19 cellular contexts compared by ENCODE assay signal in genomic region chr10:118912961-118913360, GRCh38.
"Had no signal": no experiment of that assay in that cellular context is flagged by ENCODE, and none has a peak within 500 bp of the region (broad histone marks: within the 10 kb centered on the region; RNA-seq: fewer than 3 reads in every experiment).

No MANE protein-coding gene starts in this region.

- H3K27me3 Mint-ChIP-seq: activated naive CD8-positive, alpha-beta T cell treated with anti-CD3 and anti-CD28 coated beads for 36 hours had no signal

- DNase-seq: activated CD4-positive, alpha-beta T cell treated with anti-CD3 and anti-CD28 coated beads, Interleukin-2, amount 50 U/mL, for 4 hours; activated CD4-positive, CD25-positive, alpha-beta regulatory T cell treated with anti-CD3 and anti-CD28 coated beads, Interleukin-2, amount 50 U/mL, for 72 hours; activated gamma-delta T cell; activated naive CD8-positive, alpha-beta T cell treated with anti-CD3 and anti-CD28 coated beads for 36 hours; activated T-cell treated with anti-CD3 and anti-CD28 coated beads, Interleukin-2, amount 50 U/mL, for 4 hours; aorta; esophagus squamous epithelium; gastrocnemius medialis; kidney glomerular epithelial cell; lower lobe of right lung; occipital lobe; stimulated activated CD4-positive, alpha-beta T cell treated with anti-CD3 and anti-CD28 coated beads, Interleukin-4, amount 100 ng/mL, for 1 hour; stimulated activated CD8-positive, alpha-beta memory T cell treated with anti-CD3 and anti-CD28 coated beads, Interleukin-4, amount 100 ng/mL, for 48 hours; stimulated activated naive CD8-positive, alpha-beta T cell treated with anti-CD3 and anti-CD28 coated beads, Interleukin-15, Interleukin-2, amounts not matched to agents 100 U/mL and 50 U/mL, for 24 hours; SW 1271 had no signal

- ATAC-seq: activated T-cell treated with anti-CD3 and anti-CD28 coated beads, Interleukin-2, amount 50 U/mL, for 4 hours; gastrocnemius medialis; lower lobe of right lung; natural killer cell treated with Interleukin-12 subunit alpha and Interleukin-12 subunit beta and Interleukin-15 and Interleukin-18, amount 100 ng/mL, for 72 hours; stimulated activated naive CD8-positive, alpha-beta T cell treated with anti-CD3 and anti-CD28 coated beads, Interleukin-15, Interleukin-2, amounts not matched to agents 100 U/mL and 50 U/mL, for 24 hours had no signal

- H3K4me1 Mint-ChIP-seq: activated naive CD8-positive, alpha-beta T cell treated with anti-CD3 and anti-CD28 coated beads for 36 hours had no signal

- H3K9me3 Mint-ChIP-seq: activated naive CD8-positive, alpha-beta T cell treated with anti-CD3 and anti-CD28 coated beads for 36 hours; activated T-cell treated with anti-CD3 and anti-CD28 coated beads, Interleukin-2, amount 50 U/mL, for 4 hours; natural killer cell treated with Interleukin-12 subunit alpha and Interleukin-12 subunit beta and Interleukin-15 and Interleukin-18, amount 100 ng/mL, for 72 hours had no signal

- H2AFZ ChIP-seq: hepatocyte had no signal

- H3K36me3 ChIP-seq: esophagus squamous epithelium, gastrocnemius medialis, lower lobe of right lung, suprapubic skin had no signal

- H3K27ac ChIP-seq: esophagus squamous epithelium, gastrocnemius medialis, hepatocyte, lower lobe of right lung, suprapubic skin had no signal

- H3K9me3 ChIP-seq: esophagus squamous epithelium, gastrocnemius medialis, lower lobe of right lung, suprapubic skin had no signal

- H3K27ac Mint-ChIP-seq: activated naive CD8-positive, alpha-beta T cell treated with anti-CD3 and anti-CD28 coated beads for 36 hours; natural killer cell treated with Interleukin-12 subunit alpha and Interleukin-12 subunit beta and Interleukin-15 and Interleukin-18, amount 100 ng/mL, for 72 hours; type B pancreatic cell had no signal

- H3K4me1 ChIP-seq: esophagus squamous epithelium, lower lobe of right lung, suprapubic skin had no signal

- H3K4me3 ChIP-seq: esophagus squamous epithelium, gastrocnemius medialis, hepatocyte, lower lobe of right lung, suprapubic skin had no signal

- H3K36me3 Mint-ChIP-seq: activated naive CD8-positive, alpha-beta T cell treated with anti-CD3 and anti-CD28 coated beads for 36 hours; natural killer cell treated with Interleukin-12 subunit alpha and Interleukin-12 subunit beta and Interleukin-15 and Interleukin-18, amount 100 ng/mL, for 72 hours; type B pancreatic cell had no signal

- H3K27me3 ChIP-seq: gastrocnemius medialis, hepatocyte, suprapubic skin had no signal

- H3K4me2 ChIP-seq: hepatocyte had no signal

- H3K4me3 Mint-ChIP-seq: activated naive CD8-positive, alpha-beta T cell treated with anti-CD3 and anti-CD28 coated beads for 36 hours; activated T-cell treated with anti-CD3 and anti-CD28 coated beads, Interleukin-2, amount 50 U/mL, for 4 hours; natural killer cell treated with Interleukin-12 subunit alpha and Interleukin-12 subunit beta and Interleukin-15 and Interleukin-18, amount 100 ng/mL, for 72 hours; type B pancreatic cell had no signal

- H3K79me2 ChIP-seq: hepatocyte had no signal
